ENCODE assay signal across 1 cellular context in the genomic region with DNA sequence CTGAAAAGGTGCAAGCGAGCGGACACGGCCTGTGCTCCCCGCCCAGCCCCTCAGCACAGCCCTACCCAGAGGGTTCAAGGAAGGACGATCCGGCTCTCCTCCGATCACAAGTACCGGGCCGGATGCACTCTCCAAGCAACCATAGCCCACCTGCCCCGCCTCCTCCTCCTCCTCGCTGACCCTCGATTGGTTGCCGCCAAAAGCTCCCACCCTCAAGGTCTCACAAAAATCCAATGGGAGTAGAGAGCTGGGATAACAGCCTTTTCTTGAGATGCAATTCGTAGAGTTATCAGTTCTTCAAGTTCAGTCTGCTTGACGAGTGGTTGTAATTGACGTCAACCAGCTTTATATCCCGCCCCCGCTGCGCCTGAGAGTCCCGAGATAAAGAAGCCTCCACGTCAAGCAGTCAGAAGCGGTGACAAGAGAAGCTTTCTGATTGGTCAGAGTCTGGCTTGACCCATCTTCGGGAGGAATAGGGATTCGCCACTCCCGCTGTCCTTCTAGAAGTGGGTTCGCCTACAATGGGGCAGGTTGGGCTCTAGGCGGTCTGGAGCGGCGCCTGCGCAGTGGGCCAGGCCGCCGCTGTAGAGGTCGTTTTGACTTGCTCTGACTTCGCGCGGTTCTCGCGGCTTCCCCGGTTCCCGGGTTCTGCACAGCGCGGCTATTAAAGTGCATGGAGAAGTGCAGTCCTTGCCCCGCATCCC.
TF ChIP-seq lines count a peak whose summit lies in the region.

A gene with protein sequence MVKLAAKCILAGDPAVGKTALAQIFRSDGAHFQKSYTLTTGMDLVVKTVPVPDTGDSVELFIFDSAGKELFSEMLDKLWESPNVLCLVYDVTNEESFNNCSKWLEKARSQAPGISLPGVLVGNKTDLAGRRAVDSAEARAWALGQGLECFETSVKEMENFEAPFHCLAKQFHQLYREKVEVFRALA (minus strand): TSS at position 154 of the 704 bp plus-strand sequence. CDS start 412 bp downstream, outside the sequence.

TF ChIP-seq in GM12878, 131 proteins besides CTCF, POLR2A, EP300 and RAD21 (continued from another document):
- TF ChIP-seq FOXM1 (IDR thresholded peaks at IDR 0.05; ENCODE audit: low read depth, low read length) (no peak), SRF (IDR thresholded peaks at IDR 0.05; ENCODE audit: low read depth in 2 of 2, low read length in 2 of 2) (no peak), FOS (IDR thresholded peaks at IDR 0.05; ENCODE audit: borderline replicate concordance, extremely low read depth, insufficient read length) (peak; percentile 98), NRF1 (conservative IDR thresholded peaks at IDR 0.05; ENCODE audit: low read depth, low read length) (peak; percentile 80), NFYA (IDR thresholded peaks at IDR 0.05; ENCODE audit: borderline replicate concordance, low read depth, low read length) (peak; percentile 78), SP1 (IDR thresholded peaks at IDR 0.05; ENCODE audit: low read depth, low read length) (peak; percentile 97), EZH2 (IDR thresholded peaks at IDR 0.05; ENCODE audit: borderline replicate concordance, control insufficient read depth, low read depth, low read length) (no peak), HDGF (IDR thresholded peaks at IDR 0.05) (peak; percentile 50; the same call in 1 of the 2 replicates), BHLHE40 (IDR thresholded peaks at IDR 0.05; ENCODE audit: borderline replicate concordance in 1 of 2, low read depth in 2 of 2, low read length in 1 of 2) (peak in 1 of 2 experiments; percentile 39; a peak in 2 of 4 replicates), CREM (IDR thresholded peaks at IDR 0.05; ENCODE audit: low read depth) (peak; percentile 91), SMARCA5 (IDR thresholded peaks at IDR 0.05) (no peak), GABPA (IDR thresholded peaks at IDR 0.05; ENCODE audit: low read depth) (peak; percentile 47; the same call in 1 of the 2 replicates), ATF7 (IDR thresholded peaks at IDR 0.05; ENCODE audit: low read depth) (peak; percentile 90), TAF1 (IDR thresholded peaks at IDR 0.05; ENCODE audit: borderline replicate concordance, low read depth, low read length) (0 out of 2 replicates have a peak, but pooled peaks have one; percentile 18), PAX5 (IDR thresholded peaks at IDR 0.05; ENCODE audit: borderline replicate concordance, low read depth, low read length) (0 out of 2 replicates have a peak, but pooled peaks have one; percentile 33), POLR2AphosphoS5 (IDR thresholded peaks at IDR 0.05; ENCODE audit: low read length) (peak; percentile 64; the same call in 1 of the 2 replicates), WRNIP1 (IDR thresholded peaks at IDR 0.05; ENCODE audit: borderline replicate concordance, low read depth, low read length) (no peak), CREB1 (IDR thresholded peaks at IDR 0.05; ENCODE audit: low read depth) (peak; percentile 91), POLR2AphosphoS2 (IDR thresholded peaks at IDR 0.05; ENCODE audit: low read depth, low read length) (no peak), YY1 (IDR thresholded peaks at IDR 0.05; ENCODE audit: low read depth, low read length) (peak; percentile 22; the same call in 1 of the 2 replicates)
- TF ChIP-seq, protein P1, sequence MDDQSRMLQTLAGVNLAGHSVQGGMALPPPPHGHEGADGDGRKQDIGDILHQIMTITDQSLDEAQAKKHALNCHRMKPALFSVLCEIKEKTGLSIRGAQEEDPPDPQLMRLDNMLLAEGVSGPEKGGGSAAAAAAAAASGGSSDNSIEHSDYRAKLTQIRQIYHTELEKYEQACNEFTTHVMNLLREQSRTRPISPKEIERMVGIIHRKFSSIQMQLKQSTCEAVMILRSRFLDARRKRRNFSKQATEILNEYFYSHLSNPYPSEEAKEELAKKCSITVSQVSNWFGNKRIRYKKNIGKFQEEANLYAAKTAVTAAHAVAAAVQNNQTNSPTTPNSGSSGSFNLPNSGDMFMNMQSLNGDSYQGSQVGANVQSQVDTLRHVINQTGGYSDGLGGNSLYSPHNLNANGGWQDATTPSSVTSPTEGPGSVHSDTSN (IDR thresholded peaks at IDR 0.05; ENCODE audit: insufficient replicate concordance, low read depth, low read length): peak; percentile 94
- TF ChIP-seq, protein P2, sequence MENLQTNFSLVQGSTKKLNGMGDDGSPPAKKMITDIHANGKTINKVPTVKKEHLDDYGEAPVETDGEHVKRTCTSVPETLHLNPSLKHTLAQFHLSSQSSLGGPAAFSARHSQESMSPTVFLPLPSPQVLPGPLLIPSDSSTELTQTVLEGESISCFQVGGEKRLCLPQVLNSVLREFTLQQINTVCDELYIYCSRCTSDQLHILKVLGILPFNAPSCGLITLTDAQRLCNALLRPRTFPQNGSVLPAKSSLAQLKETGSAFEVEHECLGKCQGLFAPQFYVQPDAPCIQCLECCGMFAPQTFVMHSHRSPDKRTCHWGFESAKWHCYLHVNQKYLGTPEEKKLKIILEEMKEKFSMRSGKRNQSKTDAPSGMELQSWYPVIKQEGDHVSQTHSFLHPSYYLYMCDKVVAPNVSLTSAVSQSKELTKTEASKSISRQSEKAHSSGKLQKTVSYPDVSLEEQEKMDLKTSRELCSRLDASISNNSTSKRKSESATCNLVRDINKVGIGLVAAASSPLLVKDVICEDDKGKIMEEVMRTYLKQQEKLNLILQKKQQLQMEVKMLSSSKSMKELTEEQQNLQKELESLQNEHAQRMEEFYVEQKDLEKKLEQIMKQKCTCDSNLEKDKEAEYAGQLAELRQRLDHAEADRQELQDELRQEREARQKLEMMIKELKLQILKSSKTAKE (IDR thresholded peaks at IDR 0.05; ENCODE audit: low read depth, poor library complexity, severe bottlenecking): peak; percentile 95
- TF ChIP-seq, protein P3, sequence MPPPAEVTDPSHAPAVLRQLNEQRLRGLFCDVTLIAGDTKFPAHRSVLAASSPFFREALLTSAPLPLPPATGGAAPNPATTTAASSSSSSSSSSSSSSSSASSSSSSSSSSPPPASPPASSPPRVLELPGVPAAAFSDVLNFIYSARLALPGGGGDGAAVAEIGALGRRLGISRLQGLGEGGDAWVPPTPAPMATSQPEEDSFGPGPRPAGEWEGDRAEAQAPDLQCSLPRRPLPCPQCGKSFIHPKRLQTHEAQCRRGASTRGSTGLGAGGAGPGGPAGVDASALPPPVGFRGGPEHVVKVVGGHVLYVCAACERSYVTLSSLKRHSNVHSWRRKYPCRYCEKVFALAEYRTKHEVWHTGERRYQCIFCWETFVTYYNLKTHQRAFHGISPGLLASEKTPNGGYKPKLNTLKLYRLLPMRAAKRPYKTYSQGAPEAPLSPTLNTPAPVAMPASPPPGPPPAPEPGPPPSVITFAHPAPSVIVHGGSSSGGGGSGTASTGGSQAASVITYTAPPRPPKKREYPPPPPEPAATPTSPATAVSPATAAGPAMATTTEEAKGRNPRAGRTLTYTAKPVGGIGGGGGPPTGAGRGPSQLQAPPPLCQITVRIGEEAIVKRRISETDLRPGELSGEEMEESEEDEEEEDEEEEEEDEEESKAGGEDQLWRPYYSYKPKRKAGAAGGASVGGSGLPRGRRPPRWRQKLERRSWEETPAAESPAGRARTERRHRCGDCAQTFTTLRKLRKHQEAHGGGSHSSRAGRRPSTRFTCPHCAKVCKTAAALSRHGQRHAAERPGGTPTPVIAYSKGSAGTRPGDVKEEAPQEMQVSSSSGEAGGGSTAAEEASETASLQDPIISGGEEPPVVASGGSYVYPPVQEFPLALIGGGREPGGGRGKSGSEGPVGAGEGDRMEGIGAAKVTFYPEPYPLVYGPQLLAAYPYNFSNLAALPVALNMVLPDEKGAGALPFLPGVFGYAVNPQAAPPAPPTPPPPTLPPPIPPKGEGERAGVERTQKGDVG (CRISPR knock-in tag; IDR thresholded peaks at IDR 0.05): no peak
- TF ChIP-seq, protein P4, sequence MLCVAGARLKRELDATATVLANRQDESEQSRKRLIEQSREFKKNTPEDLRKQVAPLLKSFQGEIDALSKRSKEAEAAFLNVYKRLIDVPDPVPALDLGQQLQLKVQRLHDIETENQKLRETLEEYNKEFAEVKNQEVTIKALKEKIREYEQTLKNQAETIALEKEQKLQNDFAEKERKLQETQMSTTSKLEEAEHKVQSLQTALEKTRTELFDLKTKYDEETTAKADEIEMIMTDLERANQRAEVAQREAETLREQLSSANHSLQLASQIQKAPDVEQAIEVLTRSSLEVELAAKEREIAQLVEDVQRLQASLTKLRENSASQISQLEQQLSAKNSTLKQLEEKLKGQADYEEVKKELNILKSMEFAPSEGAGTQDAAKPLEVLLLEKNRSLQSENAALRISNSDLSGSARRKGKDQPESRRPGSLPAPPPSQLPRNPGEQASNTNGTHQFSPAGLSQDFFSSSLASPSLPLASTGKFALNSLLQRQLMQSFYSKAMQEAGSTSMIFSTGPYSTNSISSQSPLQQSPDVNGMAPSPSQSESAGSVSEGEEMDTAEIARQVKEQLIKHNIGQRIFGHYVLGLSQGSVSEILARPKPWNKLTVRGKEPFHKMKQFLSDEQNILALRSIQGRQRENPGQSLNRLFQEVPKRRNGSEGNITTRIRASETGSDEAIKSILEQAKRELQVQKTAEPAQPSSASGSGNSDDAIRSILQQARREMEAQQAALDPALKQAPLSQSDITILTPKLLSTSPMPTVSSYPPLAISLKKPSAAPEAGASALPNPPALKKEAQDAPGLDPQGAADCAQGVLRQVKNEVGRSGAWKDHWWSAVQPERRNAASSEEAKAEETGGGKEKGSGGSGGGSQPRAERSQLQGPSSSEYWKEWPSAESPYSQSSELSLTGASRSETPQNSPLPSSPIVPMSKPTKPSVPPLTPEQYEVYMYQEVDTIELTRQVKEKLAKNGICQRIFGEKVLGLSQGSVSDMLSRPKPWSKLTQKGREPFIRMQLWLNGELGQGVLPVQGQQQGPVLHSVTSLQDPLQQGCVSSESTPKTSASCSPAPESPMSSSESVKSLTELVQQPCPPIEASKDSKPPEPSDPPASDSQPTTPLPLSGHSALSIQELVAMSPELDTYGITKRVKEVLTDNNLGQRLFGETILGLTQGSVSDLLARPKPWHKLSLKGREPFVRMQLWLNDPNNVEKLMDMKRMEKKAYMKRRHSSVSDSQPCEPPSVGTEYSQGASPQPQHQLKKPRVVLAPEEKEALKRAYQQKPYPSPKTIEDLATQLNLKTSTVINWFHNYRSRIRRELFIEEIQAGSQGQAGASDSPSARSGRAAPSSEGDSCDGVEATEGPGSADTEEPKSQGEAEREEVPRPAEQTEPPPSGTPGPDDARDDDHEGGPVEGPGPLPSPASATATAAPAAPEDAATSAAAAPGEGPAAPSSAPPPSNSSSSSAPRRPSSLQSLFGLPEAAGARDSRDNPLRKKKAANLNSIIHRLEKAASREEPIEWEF (IDR thresholded peaks at IDR 0.05; ENCODE audit: insufficient replicate concordance, low read depth, low read length): no peak
- TF ChIP-seq, protein P5, sequence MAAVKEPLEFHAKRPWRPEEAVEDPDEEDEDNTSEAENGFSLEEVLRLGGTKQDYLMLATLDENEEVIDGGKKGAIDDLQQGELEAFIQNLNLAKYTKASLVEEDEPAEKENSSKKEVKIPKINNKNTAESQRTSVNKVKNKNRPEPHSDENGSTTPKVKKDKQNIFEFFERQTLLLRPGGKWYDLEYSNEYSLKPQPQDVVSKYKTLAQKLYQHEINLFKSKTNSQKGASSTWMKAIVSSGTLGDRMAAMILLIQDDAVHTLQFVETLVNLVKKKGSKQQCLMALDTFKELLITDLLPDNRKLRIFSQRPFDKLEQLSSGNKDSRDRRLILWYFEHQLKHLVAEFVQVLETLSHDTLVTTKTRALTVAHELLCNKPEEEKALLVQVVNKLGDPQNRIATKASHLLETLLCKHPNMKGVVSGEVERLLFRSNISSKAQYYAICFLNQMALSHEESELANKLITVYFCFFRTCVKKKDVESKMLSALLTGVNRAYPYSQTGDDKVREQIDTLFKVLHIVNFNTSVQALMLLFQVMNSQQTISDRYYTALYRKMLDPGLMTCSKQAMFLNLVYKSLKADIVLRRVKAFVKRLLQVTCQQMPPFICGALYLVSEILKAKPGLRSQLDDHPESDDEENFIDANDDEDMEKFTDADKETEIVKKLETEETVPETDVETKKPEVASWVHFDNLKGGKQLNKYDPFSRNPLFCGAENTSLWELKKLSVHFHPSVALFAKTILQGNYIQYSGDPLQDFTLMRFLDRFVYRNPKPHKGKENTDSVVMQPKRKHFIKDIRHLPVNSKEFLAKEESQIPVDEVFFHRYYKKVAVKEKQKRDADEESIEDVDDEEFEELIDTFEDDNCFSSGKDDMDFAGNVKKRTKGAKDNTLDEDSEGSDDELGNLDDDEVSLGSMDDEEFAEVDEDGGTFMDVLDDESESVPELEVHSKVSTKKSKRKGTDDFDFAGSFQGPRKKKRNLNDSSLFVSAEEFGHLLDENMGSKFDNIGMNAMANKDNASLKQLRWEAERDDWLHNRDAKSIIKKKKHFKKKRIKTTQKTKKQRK (IDR thresholded peaks at IDR 0.05; ENCODE audit: low read depth, low read length): peak; percentile 99
TF ChIP-seq in GM12878: peak in this region for 26.
